ENCODE assay signal across 23 cellular contexts in the genomic region with DNA sequence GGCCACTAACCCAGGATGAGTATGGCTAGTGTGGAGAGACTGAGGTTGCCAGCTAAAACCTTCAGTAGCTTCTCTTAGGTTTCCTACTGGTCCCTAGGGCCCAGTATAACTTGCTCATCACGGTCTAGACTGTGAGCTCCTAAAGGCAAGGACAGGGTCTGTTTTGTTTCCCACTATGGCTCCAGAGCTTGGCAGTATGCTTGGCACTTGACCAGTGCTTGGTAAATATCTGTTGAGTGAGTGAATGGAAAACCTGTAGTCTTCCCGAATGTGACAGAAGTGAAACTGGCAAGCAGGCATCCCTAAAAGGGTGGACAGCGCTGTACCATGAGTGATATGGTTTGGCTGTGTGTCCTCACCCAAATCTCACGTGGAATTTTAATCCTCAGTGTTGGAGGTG. TPM values are rescaled to one million over a fixed set of nuclear protein-coding genes. Genes with fewer than 3 reads are reported as not detected.
DNase-seq lines count a peak whose midpoint lies in the region; ATAC-seq, FAIRE-seq and TF ChIP-seq lines count a peak whose summit lies in the region.
"Had no signal": no experiment of that assay in that cellular context is flagged by ENCODE, and none has a peak within 500 bp of the region (broad histone marks: within the 10 kb centered on the region; RNA-seq: fewer than 3 reads in every experiment).

No MANE protein-coding gene starts in this region.

- H3K27ac Mint-ChIP-seq in activated T-cell treated with anti-CD3 and anti-CD28 coated beads, Interleukin-2, amount 50 U/mL, for 24 hours = no peak overlapping the region

- H3K9me3 Mint-ChIP-seq in activated T-cell treated with anti-CD3 and anti-CD28 coated beads, Interleukin-2, amount 50 U/mL, for 24 hours = no peaks in the 10 kb centered on the region

- H3K4me3 ChIP-seq in bronchial epithelial cell (ENCODE audit: low read depth, low read length) = no peak overlapping the region
- no peak overlapping the region for H3K4me3 ChIP-seq in sigmoid colon
- no peak overlapping the region for H3K4me3 ChIP-seq in lower lobe of right lung
- H3K4me3 ChIP-seq: MG63, SJCRH30 had no signal

- FAIRE-seq in bronchial epithelial cell (lab: Jason Lieb, UNC) = peak; percentile 55
- FAIRE-seq: GM12892, RCC 7860 had no signal

- TF ChIP-seq CTCF in bronchial epithelial cell (IDR thresholded peaks at IDR 0.05; ENCODE audit: insufficient read depth, low read length, severe bottlenecking) (no peak), sigmoid colon (IDR thresholded peaks at IDR 0.05) (no peak), lower lobe of right lung (IDR thresholded peaks at IDR 0.05) (no peak)

- DNase-seq in Right ventricle myocardium inferior (ENCODE audit: missing footprints) (no peak), Right ventricle myocardium superior (no peak), COLO829 (ENCODE audit: low spot score) (peak; percentile 17), bronchial epithelial cell (ENCODE audit: low read depth) (no peak), sigmoid colon (no peak), lower lobe of right lung (no peak)
- no peak for DNase-seq in activated T-cell treated with anti-CD3 and anti-CD28 coated beads, Interleukin-2, amount 50 U/mL, for 24 hours
- DNase-seq: 8988T, DMS153, DND-41, KBM-7, MG63, NCI-H1048, NCI-H1694 treated with DMSO at 0.1 percent for 48 hours, NCI-H2081, NCI-H226, NCI-H510A, SJCRH30 had no signal

- H3K27ac ChIP-seq in sigmoid colon (peak overlapping the region in 3 of 4 donors; percentile 71 to 75 (median 73)), lower lobe of right lung (no peak overlapping the region)
- H3K27ac ChIP-seq: SJCRH30 had no signal

- H3K27me3 ChIP-seq in bronchial epithelial cell (ENCODE audit: control insufficient read depth, insufficient read depth, low read length) (no peaks in the 10 kb centered on the region), sigmoid colon (peaks cover 0 to 12% (median 0%) of the 10 kb centered on the region in 3 donors), lower lobe of right lung (ENCODE audit: low read depth) (peaks cover 13% of the 10 kb centered on the region)
- H3K27me3 ChIP-seq: MG63 had no signal

- ATAC-seq in Right ventricle myocardium inferior = peak; percentile 10
- ATAC-seq in Right ventricle myocardium superior (ENCODE audit: poor library complexity) = no peak
- ATAC-seq in GM21737 (IDR thresholded peaks at IDR 0.05; ENCODE audit: unreplicated experiment) = no peak
- ATAC-seq in lower lobe of right lung = no peak

- H3K9me3 ChIP-seq in sigmoid colon (no peaks in the 10 kb centered on the region), lower lobe of right lung (no peaks in the 10 kb centered on the region)
- H3K9me3 ChIP-seq: MG63, SJCRH30 had no signal

- H3K4me3 Mint-ChIP-seq in activated T-cell treated with anti-CD3 and anti-CD28 coated beads, Interleukin-2, amount 50 U/mL, for 24 hours = no peak overlapping the region

- TF ChIP-seq POLR2A in sigmoid colon (IDR thresholded peaks at IDR 0.05) = no peak

- H3K36me3 ChIP-seq in bronchial epithelial cell (ENCODE audit: control insufficient read depth, insufficient read depth, low read length) (peaks cover 1% of the 10 kb centered on the region), sigmoid colon (no peaks in the 10 kb centered on the region), lower lobe of right lung (no peaks in the 10 kb centered on the region)
- H3K36me3 ChIP-seq: MG63, SJCRH30 had no signal

- H3K4me1 ChIP-seq in sigmoid colon (peaks cover 0 to 46% (median 24%) of the 10 kb centered on the region in 4 donors), lower lobe of right lung (no peaks in the 10 kb centered on the region)

- peak in 2 of 4 donors; percentile 37 to 50 for TF ChIP-seq EP300 in sigmoid colon (IDR thresholded peaks at IDR 0.05)

- H3K27me3 Mint-ChIP-seq in activated T-cell treated with anti-CD3 and anti-CD28 coated beads, Interleukin-2, amount 50 U/mL, for 24 hours = no peaks in the 10 kb centered on the region

- no peaks in the 10 kb centered on the region for H3K4me1 Mint-ChIP-seq in activated T-cell treated with anti-CD3 and anti-CD28 coated beads, Interleukin-2, amount 50 U/mL, for 24 hours (ENCODE audit: low read depth)

- H3K36me3 Mint-ChIP-seq in activated T-cell treated with anti-CD3 and anti-CD28 coated beads, Interleukin-2, amount 50 U/mL, for 24 hours (ENCODE audit: low read depth) = peaks cover 14% of the 10 kb centered on the region

- 84 to 86% methylated on average over 4 of the region's 4 CpGs for WGBS in sigmoid colon, 2 donors

- intact Hi-C loops in Right ventricle myocardium inferior (cut with DNase I) = no loop called here
- intact Hi-C loops in Right ventricle myocardium superior (cut with DNase I) = no loop called here
- intact Hi-C loops in sigmoid colon (cut with DNase I) = no loop called here
- intact Hi-C loops in lower lobe of right lung (cut with DNase I) = no loop called here

RNA-seq across cellular contexts. Expression of gene PARS2, which starts 13.1 kb away (rescaled TPM):
- total RNA-seq in Right ventricle myocardium inferior = 4.2 TPM
- total RNA-seq in Right ventricle myocardium superior = 4.0 TPM
- total RNA-seq in bronchial epithelial cell = 5.3 and 5.9 TPM in 2 replicates
- total RNA-seq in sigmoid colon = 1 to 10 TPM; 3.3 to 5.7 (median 4.9) TPM
- 1 to 10 TPM; 4.9 to 6.0 (median 5.6) TPM for polyA plus RNA-seq in sigmoid colon
- 3.3 TPM for total RNA-seq in lower lobe of right lung

RNA-seq across cellular contexts. Expression of gene TTC22, which starts 23.7 kb away (rescaled TPM):
- not detected for total RNA-seq in Right ventricle myocardium inferior
- not detected for total RNA-seq in Right ventricle myocardium superior
- total RNA-seq in bronchial epithelial cell = 7.4 and 12.5 TPM in 2 replicates
- total RNA-seq in sigmoid colon = 1 to 10 TPM in 2 of 4 donors, under 1 TPM in 2; 0.81 to 1.9 (median 0.95) TPM
- polyA plus RNA-seq in sigmoid colon = 10 to 100 TPM; 30.4 to 39.1 (median 33.0) TPM
- 8.4 TPM for total RNA-seq in lower lobe of right lung
- total RNA-seq: H4, SJCRH30 had no signal
- polyA plus RNA-seq: BJ had no signal
